ENCODE assay signal across 27 cellular contexts in the genomic region with DNA sequence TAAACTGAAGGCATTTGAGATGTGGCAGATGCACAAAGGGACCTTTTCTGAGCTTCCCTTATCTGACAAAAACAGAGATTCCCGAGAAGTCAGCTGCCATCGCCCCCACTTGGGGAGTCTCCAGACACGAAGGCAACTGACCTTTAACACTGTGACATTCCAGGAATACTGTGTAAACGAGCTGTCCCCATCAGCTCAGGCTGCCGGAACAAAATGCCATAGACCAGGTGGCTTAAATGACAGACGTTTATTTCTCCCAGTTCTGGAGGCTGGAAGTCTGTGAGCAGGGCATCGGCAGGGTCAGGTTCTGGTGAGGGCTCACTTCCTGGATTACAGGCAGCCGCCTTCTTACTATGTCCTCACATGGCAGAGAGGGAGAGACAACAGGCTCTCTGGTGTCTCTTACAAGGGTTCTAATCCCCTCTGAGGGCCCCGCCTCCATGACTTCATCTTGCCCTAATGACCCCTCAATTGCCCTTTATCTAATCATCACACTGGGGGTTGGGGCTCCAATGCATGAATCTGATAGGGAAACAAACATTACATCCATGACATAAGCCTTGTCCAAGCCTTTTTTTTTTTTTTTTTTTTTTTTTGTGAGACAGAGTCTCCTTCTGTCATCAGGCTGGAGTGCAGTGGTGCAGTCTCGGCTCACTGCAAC.
DNase-seq lines count a peak whose midpoint lies in the region; ATAC-seq and TF ChIP-seq lines count a peak whose summit lies in the region.
"Had no signal": no experiment of that assay in that cellular context is flagged by ENCODE, and none has a peak within 500 bp of the region (broad histone marks: within the 10 kb centered on the region; RNA-seq: fewer than 3 reads in every experiment).

No MANE protein-coding gene starts in this region.

- TF ChIP-seq CTCF in Caco-2 (IDR thresholded peaks at IDR 0.05; ENCODE audit: insufficient read depth in 1 of 2, low read depth in 1 of 2, low read length in 1 of 2, severe bottlenecking in 1 of 2, unreplicated experiment in 1 of 2) (no peak), neural crest cell (conservative IDR thresholded peaks at IDR 0.05) (no peak)

- 54 to 63% methylated on average over 10 of the region's 10 CpGs for WGBS in ectodermal cell, 2 experiments

- DNase-seq in Caco-2 (peak; percentile 78 to 88), HEK293T (ENCODE audit: extremely low spot score) (no peak), neural crest cell (ENCODE audit: low read depth, low spot score) (peak; percentile 25), NCI-H1436 (lab: John Stamatoyannopoulos, UW) (no peak)
- DNase-seq in activated CD4-positive, alpha-beta T cell treated with anti-CD3 and anti-CD28 coated beads, Interleukin-2, amount 10 ng/mL, durations not matched to agents 7 days and 5 days: no peak
- DNase-seq: activated B cell treated with CpG ODN at 0.5 μM for 24 hours; activated CD4-positive, alpha-beta T cell treated with anti-CD3 and anti-CD28 coated beads, Interleukin-2, amount 50 U/mL, for 1 hour; activated effector memory CD4-positive, alpha-beta T cell treated with anti-CD3 and anti-CD28 coated beads, Interleukin-2, amount 50 U/mL, for 16 hours; activated naive CD8-positive, alpha-beta T cell treated with anti-CD3 and anti-CD28 coated beads, Interleukin-2, amount 10 ng/mL, durations not matched to agents 7 days and 5 days; activated T-cell treated with anti-CD3 and anti-CD28 coated beads, Interleukin-2, amount 50 U/mL, for 24 hours; effector memory CD8-positive, alpha-beta T cell; GOT3; left ventricle myocardium superior; NCI-H1417; NCI-H2107; NCI-H446; NCI-H748 treated with DMSO at 0.1 percent for 48 hours; SIG-M5; substantia nigra; upper lobe of right lung had no signal

- H3K4me3 Mint-ChIP-seq in Caco-2 (ENCODE audit: unreplicated experiment) (peak overlapping the region; percentile 60), neural crest cell (peak overlapping the region; percentile 62)
- H3K4me3 Mint-ChIP-seq in activated CD4-positive, alpha-beta T cell treated with anti-CD3 and anti-CD28 coated beads, Interleukin-2, amount 10 ng/mL, durations not matched to agents 7 days and 5 days: no peak overlapping the region
- H3K4me3 Mint-ChIP-seq: activated B cell treated with CpG ODN at 0.5 μM for 24 hours; activated naive CD8-positive, alpha-beta T cell treated with anti-CD3 and anti-CD28 coated beads, Interleukin-2, amount 10 ng/mL, durations not matched to agents 7 days and 5 days; activated T-cell treated with anti-CD3 and anti-CD28 coated beads, Interleukin-2, amount 50 U/mL, for 24 hours; effector memory CD8-positive, alpha-beta T cell; stimulated activated memory B cell treated with anti-CD40 and anti-IgM and Interleukin-4, amounts not matched to agents 10 μg/mL and 1 μg/mL and 100 μg/mL, for 72 hours had no signal

- H3K36me3 Mint-ChIP-seq in Caco-2 (ENCODE audit: insufficient read depth, unreplicated experiment) (peaks cover 11% of the 10 kb centered on the region), neural crest cell (ENCODE audit: low read depth) (no peaks in the 10 kb centered on the region)
- H3K36me3 Mint-ChIP-seq in activated CD4-positive, alpha-beta T cell treated with anti-CD3 and anti-CD28 coated beads, Interleukin-2, amount 10 ng/mL, durations not matched to agents 7 days and 5 days (ENCODE audit: low read depth): no peaks in the 10 kb centered on the region
- H3K36me3 Mint-ChIP-seq: activated naive CD8-positive, alpha-beta T cell treated with anti-CD3 and anti-CD28 coated beads, Interleukin-2, amount 10 ng/mL, durations not matched to agents 7 days and 5 days; stimulated activated memory B cell treated with anti-CD40 and anti-IgM and Interleukin-4, amounts not matched to agents 10 μg/mL and 1 μg/mL and 100 μg/mL, for 72 hours had no signal

- CTCF ChIA-PET in Caco-2 (lab: Charles Lee): no interaction called here
- CTCF ChIA-PET in HEK293T (lab: Yijun Ruan, JAX): no interaction called here
- CTCF ChIA-PET in activated CD4-positive, alpha-beta T cell treated with anti-CD3 and anti-CD28 coated beads, Interleukin-2, amount 10 ng/mL, durations not matched to agents 7 days and 5 days (lab: Charles Lee): no interaction called here

- H3K4me1 ChIP-seq in Caco-2 (peaks cover 38% of the 10 kb centered on the region), ectodermal cell (ENCODE audit: control insufficient read depth, insufficient read depth, low read length) (peaks cover 24% of the 10 kb centered on the region)
- H3K4me1 ChIP-seq: ascending aorta, upper lobe of right lung had no signal

- H3K27me3 Mint-ChIP-seq in Caco-2 (ENCODE audit: insufficient read depth, unreplicated experiment) (no peaks in the 10 kb centered on the region), neural crest cell (ENCODE audit: low read depth) (no peaks in the 10 kb centered on the region)
- H3K27me3 Mint-ChIP-seq in activated CD4-positive, alpha-beta T cell treated with anti-CD3 and anti-CD28 coated beads, Interleukin-2, amount 10 ng/mL, durations not matched to agents 7 days and 5 days: peaks cover 2% of the 10 kb centered on the region
- H3K27me3 Mint-ChIP-seq: activated T-cell treated with anti-CD3 and anti-CD28 coated beads, Interleukin-2, amount 50 U/mL, for 24 hours had no signal

- H3K27ac Mint-ChIP-seq in Caco-2 (ENCODE audit: unreplicated experiment) (peak overlapping the region; percentile 75), neural crest cell (ENCODE audit: unreplicated experiment) (peak overlapping the region; percentile 88)
- H3K27ac Mint-ChIP-seq in activated CD4-positive, alpha-beta T cell treated with anti-CD3 and anti-CD28 coated beads, Interleukin-2, amount 10 ng/mL, durations not matched to agents 7 days and 5 days: no peak overlapping the region
- H3K27ac Mint-ChIP-seq: activated B cell treated with CpG ODN at 0.5 μM for 24 hours; activated naive CD8-positive, alpha-beta T cell treated with anti-CD3 and anti-CD28 coated beads, Interleukin-2, amount 10 ng/mL, durations not matched to agents 7 days and 5 days; activated T-cell treated with anti-CD3 and anti-CD28 coated beads, Interleukin-2, amount 50 U/mL, for 24 hours; effector memory CD8-positive, alpha-beta T cell; stimulated activated memory B cell treated with anti-CD40 and anti-IgM and Interleukin-4, amounts not matched to agents 10 μg/mL and 1 μg/mL and 100 μg/mL, for 72 hours had no signal

- H3K9me3 Mint-ChIP-seq in Caco-2 (ENCODE audit: unreplicated experiment): no peaks in the 10 kb centered on the region
- no peaks in the 10 kb centered on the region for H3K9me3 Mint-ChIP-seq in neural crest cell
- no peaks in the 10 kb centered on the region for H3K9me3 Mint-ChIP-seq in activated CD4-positive, alpha-beta T cell treated with anti-CD3 and anti-CD28 coated beads, Interleukin-2, amount 10 ng/mL, durations not matched to agents 7 days and 5 days
- H3K9me3 Mint-ChIP-seq: activated B cell treated with CpG ODN at 0.5 μM for 24 hours; activated naive CD8-positive, alpha-beta T cell treated with anti-CD3 and anti-CD28 coated beads, Interleukin-2, amount 10 ng/mL, durations not matched to agents 7 days and 5 days; activated T-cell treated with anti-CD3 and anti-CD28 coated beads, Interleukin-2, amount 50 U/mL, for 24 hours; effector memory CD8-positive, alpha-beta T cell; stimulated activated memory B cell treated with anti-CD40 and anti-IgM and Interleukin-4, amounts not matched to agents 10 μg/mL and 1 μg/mL and 100 μg/mL, for 72 hours had no signal

- H3K4me3 ChIP-seq in Caco-2 (ENCODE audit: low read depth, low read length) (no peak overlapping the region), ectodermal cell (ENCODE audit: insufficient read depth, low read depth, low read length) (no peak overlapping the region)
- H3K4me3 ChIP-seq: ascending aorta; BLaER1 treated with 17β-estradiol and CSF1 and Interleukin-3, amounts not matched to agents 10 nM and 100 nM; coronary artery; upper lobe of right lung had no signal

- H3K27me3 ChIP-seq in Caco-2 (replicated peaks; ENCODE audit: control insufficient read depth, insufficient read depth, low read length): no peaks in the 10 kb centered on the region
- H3K27me3 ChIP-seq in ectodermal cell (ENCODE audit: control insufficient read depth, insufficient read depth, low read length, poor library complexity, severe bottlenecking): no peaks in the 10 kb centered on the region
- H3K27me3 ChIP-seq: ascending aorta; BLaER1 treated with 17β-estradiol and CSF1 and Interleukin-3, amounts not matched to agents 10 nM and 100 nM; upper lobe of right lung had no signal

- BruUV-seq in Caco-2 (replicated peaks; lab: Mats Ljungman, UMichigan): TSS peak; percentile 97

- H3K4me1 Mint-ChIP-seq in Caco-2 (ENCODE audit: low read depth, unreplicated experiment) (peaks cover 39% of the 10 kb centered on the region), neural crest cell (peaks cover 27% of the 10 kb centered on the region)
- peaks cover 24% of the 10 kb centered on the region for H3K4me1 Mint-ChIP-seq in activated CD4-positive, alpha-beta T cell treated with anti-CD3 and anti-CD28 coated beads, Interleukin-2, amount 10 ng/mL, durations not matched to agents 7 days and 5 days
- H3K4me1 Mint-ChIP-seq: activated B cell treated with CpG ODN at 0.5 μM for 24 hours; stimulated activated memory B cell treated with anti-CD40 and anti-IgM and Interleukin-4, amounts not matched to agents 10 μg/mL and 1 μg/mL and 100 μg/mL, for 72 hours had no signal

- H3K27ac ChIP-seq in ectodermal cell (ENCODE audit: insufficient read depth, low read depth, low read length, poor library complexity, severe bottlenecking): peak overlapping the region; percentile 53
- H3K27ac ChIP-seq: ascending aorta; BLaER1 treated with 17β-estradiol and CSF1 and Interleukin-3, amounts not matched to agents 10 nM and 100 nM; coronary artery; KMS-11; upper lobe of right lung had no signal

- intact Hi-C loops in Caco-2 (cut with micrococcal nuclease; ENCODE audit: unreplicated experiment): no loop called here

- POLR2A ChIA-PET in Caco-2 (lab: Charles Lee): no interaction called here
- POLR2A ChIA-PET in HEK293T (lab: Yijun Ruan, JAX): no interaction called here
- POLR2A ChIA-PET in activated CD4-positive, alpha-beta T cell treated with anti-CD3 and anti-CD28 coated beads, Interleukin-2, amount 10 ng/mL, durations not matched to agents 7 days and 5 days (lab: Charles Lee): interaction anchor here (0.6 kb wide), 1 partner anchor 24 kb away, joined by 3 read pairs; no protein-coding TSS in a partner anchor

- ATAC-seq in GM21737 (IDR thresholded peaks at IDR 0.05; ENCODE audit: unreplicated experiment): no peak
- ATAC-seq: effector memory CD8-positive, alpha-beta T cell; left ventricle myocardium superior; stimulated activated memory B cell treated with anti-CD40 and anti-IgM and Interleukin-4, amounts not matched to agents 10 μg/mL and 1 μg/mL and 100 μg/mL, for 72 hours; upper lobe of right lung had no signal

- H3K36me3 ChIP-seq in Caco-2 (ENCODE audit: control insufficient read depth, insufficient read depth, low read length) (no peaks in the 10 kb centered on the region), ectodermal cell (ENCODE audit: control insufficient read depth, insufficient read depth, low read length) (no peaks in the 10 kb centered on the region)
- H3K36me3 ChIP-seq: ascending aorta; BLaER1 treated with 17β-estradiol and CSF1 and Interleukin-3, amounts not matched to agents 10 nM and 100 nM; upper lobe of right lung had no signal

- H3K9me3 ChIP-seq in Caco-2: no peaks in the 10 kb centered on the region
- no peaks in the 10 kb centered on the region for H3K9me3 ChIP-seq in ectodermal cell (ENCODE audit: control insufficient read depth, low read length)
- H3K9me3 ChIP-seq: ascending aorta; BLaER1 treated with 17β-estradiol and CSF1 and Interleukin-3, amounts not matched to agents 10 nM and 100 nM; upper lobe of right lung had no signal

Comparison
In these comparisons a context has a peak if more than half of its experiments do, and no peak if none do; other contexts are left out.
1. DNase-seq: peak in Caco-2 (2 of 2) and neural crest cell (single experiment); none in HEK293T (single experiment), activated CD4-positive, alpha-beta T cell treated with anti-CD3 and anti-CD28 coated beads, Interleukin-2, amount 10 ng/mL, durations not matched to agents 7 days and 5 days (single experiment) and NCI-H1436 (single experiment).